Comparison of ENCODE assay signal across 26 cellular contexts in the genomic region with DNA sequence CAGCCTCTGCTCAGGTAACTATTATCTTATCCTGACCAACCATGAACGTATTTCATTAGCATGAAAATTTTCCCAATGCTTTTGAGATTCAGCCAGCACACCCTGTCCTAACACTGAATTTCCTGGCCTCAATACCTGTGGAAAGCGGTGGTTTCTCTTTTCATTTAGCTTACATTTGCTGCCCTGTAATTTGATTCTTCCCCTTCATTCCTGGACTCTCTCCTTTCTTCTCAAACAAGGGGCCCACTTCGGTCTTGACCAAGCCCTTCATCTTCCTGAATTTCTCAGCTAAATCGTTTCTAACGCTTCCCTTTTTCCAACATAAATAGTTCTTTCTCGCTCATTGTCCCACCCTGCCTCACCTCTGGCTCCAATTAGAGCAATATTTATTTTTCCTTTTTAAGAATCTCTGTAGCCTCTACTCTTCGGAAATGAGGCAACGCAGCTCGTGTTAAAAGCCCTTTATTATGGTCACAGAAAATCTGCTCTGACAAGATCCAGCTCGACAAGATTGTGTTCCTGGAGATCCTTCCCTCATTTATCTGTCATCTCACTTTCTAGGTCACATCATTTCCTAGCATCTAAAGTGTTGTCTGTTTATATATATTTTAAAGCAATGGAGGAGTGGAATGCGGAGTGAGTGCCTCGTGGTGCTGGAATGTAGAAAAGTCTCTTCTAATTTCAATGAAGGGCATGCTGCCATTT. TPM values are rescaled to one million over a fixed set of nuclear protein-coding genes. Genes with fewer than 3 reads are reported as not detected.
DNase-seq lines count a peak whose midpoint lies in the region; ATAC-seq, FAIRE-seq and TF ChIP-seq lines count a peak whose summit lies in the region.
"Had no signal": no experiment of that assay in that cellular context is flagged by ENCODE, and none has a peak within 500 bp of the region (broad histone marks: within the 10 kb centered on the region; RNA-seq: fewer than 3 reads in every experiment).

No MANE protein-coding gene starts in this region.

- H3K27me3 ChIP-seq in bronchial epithelial cell (ENCODE audit: control insufficient read depth, insufficient read depth, low read length) (no peaks in the 10 kb centered on the region), upper lobe of right lung (no peaks in the 10 kb centered on the region)
- H3K27me3 ChIP-seq: colonic mucosa, upper lobe of left lung had no signal

- FAIRE-seq in bronchial epithelial cell (lab: Jason Lieb, UNC): no peak
- FAIRE-seq: GM12892, small intestine had no signal

- H3K36me3 ChIP-seq in bronchial epithelial cell (ENCODE audit: control insufficient read depth, insufficient read depth, low read length) (no peaks in the 10 kb centered on the region), mesodermal cell (ENCODE audit: control insufficient read depth, insufficient read depth, low read length) (no peaks in the 10 kb centered on the region), upper lobe of right lung (no peaks in the 10 kb centered on the region)
- H3K36me3 ChIP-seq: colonic mucosa, left ventricle myocardium inferior, upper lobe of left lung had no signal

- H3K9me3 ChIP-seq in mesodermal cell (ENCODE audit: control insufficient read depth, low read length): no peaks in the 10 kb centered on the region
- H3K9me3 ChIP-seq in upper lobe of right lung: no peaks in the 10 kb centered on the region
- H3K9me3 ChIP-seq: colonic mucosa, upper lobe of left lung had no signal

- H3K4me1 ChIP-seq in mesodermal cell (ENCODE audit: control insufficient read depth, insufficient read depth, low read length, poor library complexity, severe bottlenecking) (peaks cover 7% of the 10 kb centered on the region), upper lobe of right lung (no peaks in the 10 kb centered on the region)
- H3K4me1 ChIP-seq: colonic mucosa, left ventricle myocardium inferior had no signal

- H3K4me3 ChIP-seq in bronchial epithelial cell (ENCODE audit: low read depth, low read length) (no peak overlapping the region), mesodermal cell (ENCODE audit: extremely low read depth, insufficient read depth, low read length, poor library complexity, severe bottlenecking) (no peak overlapping the region), upper lobe of right lung (no peak overlapping the region)
- H3K4me3 ChIP-seq: colonic mucosa, left ventricle myocardium inferior had no signal

- in situ Hi-C loops in ACHN (cut with HindIII; ENCODE audit: low pct_ligation_motif_present, low pct_unique_long_range_greater_than_20kb, low sequenced_read_pairs): no loop called here

- 74 to 75% methylated on average over 9 to 10 of the region's 12 CpGs for WGBS in mesodermal cell (ENCODE audit: insufficient coverage in 2 of 2), 2 experiments

- DNase-seq in NCI-H2227 (lab: John Stamatoyannopoulos, UW; ENCODE audit: unreplicated experiment) (peak; percentile 43), bronchial epithelial cell (ENCODE audit: low read depth) (peak; percentile 18), upper lobe of right lung (no peak), NCI-H187 (lab: John Stamatoyannopoulos, UW) (no peak), NCI-H510A (lab: John Stamatoyannopoulos, UW) (no peak), ACHN (no peak)
- DNase-seq: activated CD4-positive, alpha-beta T cell treated with anti-CD3 and anti-CD28 coated beads, Interleukin-2, amount 50 U/mL, for 48 hours; activated CD8-positive, alpha-beta memory T cell treated with anti-CD3 and anti-CD28 coated beads, Interleukin-2, amount 50 U/mL, for 4 hours; activated naive CD4-positive, alpha-beta T cell treated with anti-CD3 and anti-CD28 coated beads, Interleukin-2, amount 10 ng/mL, durations not matched to agents 7 days and 5 days; amniotic stem cell; Calu3; colonic mucosa; effector CD8-positive, alpha-beta T cell; GOT3; immature natural killer cell; left ventricle myocardium inferior; naive thymus-derived CD8-positive, alpha-beta T cell; NCI-H1092 treated with DMSO at 0.1 percent for 48 hours; NCI-H187 treated with DMSO at 0.1 percent for 48 hours; NCI-H226; small intestine; stimulated activated CD4-positive, alpha-beta T cell treated with anti-CD3 and anti-CD28 coated beads, Interleukin-1b, Interleukin-23, amount 100 ng/mL, for 48 hours; T-helper 1 cell; upper lobe of left lung had no signal

- H3K27ac ChIP-seq in mesodermal cell (ENCODE audit: low read depth, low read length, severe bottlenecking): peak overlapping the region; percentile 50
- no peak overlapping the region for H3K27ac ChIP-seq in upper lobe of right lung
- H3K27ac ChIP-seq: colonic mucosa, left ventricle myocardium inferior, upper lobe of left lung had no signal

- peak; percentile 31 for ATAC-seq in upper lobe of right lung
- ATAC-seq: naive thymus-derived CD8-positive, alpha-beta T cell had no signal

- intact Hi-C loops in upper lobe of right lung (cut with DNase I): no loop called here

- TF ChIP-seq CTCF in bronchial epithelial cell (IDR thresholded peaks at IDR 0.05; ENCODE audit: insufficient read depth, low read length, severe bottlenecking): no peak
- TF ChIP-seq CTCF in upper lobe of right lung (IDR thresholded peaks at IDR 0.05): no peak

RNA-seq across cellular contexts. Expression of a gene that starts 49.5 kb away (rescaled TPM):
- total RNA-seq in bronchial epithelial cell: 1.8 and 3.6 TPM in 2 replicates
- polyA plus RNA-seq in mesodermal cell (2013, experiment 1 of 2): 11.3 TPM
- polyA plus RNA-seq in mesodermal cell (2013, experiment 2 of 2): 11.6 TPM
- total RNA-seq in upper lobe of right lung: 10.3 TPM

Comparison
In these comparisons a context has a peak if more than half of its experiments do, and no peak if none do; other contexts are left out.
1. DNase-seq: peak in NCI-H2227 (single experiment) and bronchial epithelial cell (single experiment); none in upper lobe of right lung (single experiment), NCI-H187 (0 of 2), NCI-H510A (single experiment) and ACHN (single experiment).